In genomic region chr20:50425076-50425475, GRCh38 we compare ENCODE assay signal across 1 cellular context.
TF ChIP-seq lines count a peak whose summit lies in the region.

No MANE protein-coding gene starts in this region.

TF ChIP-seq in H1, 55 proteins besides CTCF, POLR2A, EP300 and RAD21 (continued from another document):
- TF ChIP-seq USF2 (IDR thresholded peaks at IDR 0.05; ENCODE audit: low read length) (peak; percentile 59; the same call in 1 of the 2 replicates), YY1 (IDR thresholded peaks at IDR 0.05; ENCODE audit: low read depth, low read length) (peak; percentile 57; the same call in 1 of the 2 replicates)
